ENCODE assay signal across 7 cellular contexts in the genomic region with DNA sequence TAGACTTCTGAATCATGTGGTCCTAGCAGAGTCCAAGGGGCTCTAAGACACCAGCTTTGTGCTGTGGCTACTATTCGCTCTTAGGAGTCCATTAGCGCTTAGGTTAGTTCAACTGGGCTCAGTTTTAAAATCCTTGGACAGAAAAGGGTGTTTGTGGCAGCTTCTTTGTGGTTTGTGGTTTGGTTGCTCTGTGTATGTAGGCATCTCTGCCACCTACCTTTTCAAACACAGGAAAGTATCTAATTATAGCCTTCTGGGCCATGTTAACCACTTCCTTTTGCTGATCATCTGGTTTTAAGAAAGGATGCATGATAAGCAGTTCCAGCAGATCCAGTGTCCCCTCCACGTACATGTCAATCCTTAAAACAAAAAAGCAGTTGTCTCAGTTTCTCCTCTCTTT. TPM values are rescaled to one million over a fixed set of nuclear protein-coding genes. Genes with fewer than 3 reads are reported as not detected.
DNase-seq lines count a peak whose midpoint lies in the region; ATAC-seq and TF ChIP-seq lines count a peak whose summit lies in the region.

No MANE protein-coding gene starts in this region.

- H3K9me2 ChIP-seq in GM23338 (ENCODE audit: insufficient read depth), result no peaks in the 10 kb centered on the region

- peak; percentile 69 for ATAC-seq in GM19025 (IDR thresholded peaks at IDR 0.05; ENCODE audit: low read depth, unreplicated experiment)
- peak; percentile 79 for ATAC-seq in HG03025 (IDR thresholded peaks at IDR 0.05; ENCODE audit: low FRiP score, unreplicated experiment)
- no peak for ATAC-seq in GM23338

- TF ChIP-seq POLR2A in sigmoid colon (IDR thresholded peaks at IDR 0.05), result no peak

- H3K36me3 ChIP-seq in GM23338 (ENCODE audit: insufficient read depth) (peaks cover 10% of the 10 kb centered on the region), sigmoid colon (peaks cover 5 to 64% (median 13%) of the 10 kb centered on the region in 4 donors)

- intact Hi-C loops in sigmoid colon (cut with DNase I), result no loop called here

- peaks cover 6% of the 10 kb centered on the region; the same call in 2 of the 3 replicates for H3K4me1 Mint-ChIP-seq in GM23338

- no peak for TF ChIP-seq EP300 in sigmoid colon (IDR thresholded peaks at IDR 0.05)

- no peaks in the 10 kb centered on the region for H3K9me3 Mint-ChIP-seq in GM23338

- no peaks in the 10 kb centered on the region for H3K79me2 ChIP-seq in GM23338 (replicated peaks; ENCODE audit: insufficient read depth)

- H3K27ac Mint-ChIP-seq in GM23338, result no peak overlapping the region

- no peak overlapping the region for H3K4me3 Mint-ChIP-seq in GM23338

- DNase-seq in T-helper 1 cell (peak in 4 of 5 donors; percentile 13 to 87 (median 37)), GM19238 (ENCODE audit: insufficient read length, low spot score) (no peak), GM23338 (ENCODE audit: low spot score) (no peak), sigmoid colon (no peak)
- peak; percentile 31 for DNase-seq in stimulated activated CD4-positive, alpha-beta T cell treated with anti-CD3 and anti-CD28 coated beads, Interleukin-1b, Interleukin-23, amount 100 ng/mL, for 48 hours

- H3K9me3 ChIP-seq in sigmoid colon, result no peaks in the 10 kb centered on the region

- H3K4me3 ChIP-seq in GM23338 (no peak overlapping the region), sigmoid colon (no peak overlapping the region)

- WGBS in sigmoid colon, 2 donors, result 54 to 81% methylated on average over 3 of the region's 3 CpGs

- H2AFZ ChIP-seq in GM23338, result no peak overlapping the region

- H3F3A ChIP-seq in GM23338 (replicated peaks; ENCODE audit: low read depth), result no peaks in the 10 kb centered on the region

- no peaks in the 10 kb centered on the region for H3K27me3 ChIP-seq in GM23338 (ENCODE audit: insufficient read depth)
- H3K27me3 ChIP-seq in sigmoid colon, result no peaks in the 10 kb centered on the region

- peaks cover 4% of the 10 kb centered on the region; the same call in 1 of the 2 replicates for H3K4me1 ChIP-seq in GM23338 (ENCODE audit: insufficient read depth)
- H3K4me1 ChIP-seq in sigmoid colon, result no peaks in the 10 kb centered on the region

- H4K20me1 ChIP-seq in GM23338 (replicated peaks; ENCODE audit: insufficient read depth), result 0 out of 2 replicates have a peak, but pooled peaks cover 3% of the 10 kb centered on the region

- H3K4me2 ChIP-seq in GM23338, result no peak overlapping the region

- H3K36me3 Mint-ChIP-seq in GM23338 (ENCODE audit: low read depth), result peaks cover 16% of the 10 kb centered on the region; the same call in 2 of the 3 replicates

- TF ChIP-seq CTCF in GM23338 (conservative IDR thresholded peaks at IDR 0.05; ENCODE audit: low read depth in 2 of 2), result no peak
- no peak for TF ChIP-seq CTCF in sigmoid colon (IDR thresholded peaks at IDR 0.05)

- no peak overlapping the region for H3K27ac ChIP-seq in GM23338 (ENCODE audit: low read depth)
- no peak overlapping the region for H3K27ac ChIP-seq in sigmoid colon

- no peaks in the 10 kb centered on the region for H3K27me3 Mint-ChIP-seq in GM23338 (ENCODE audit: insufficient read depth, low read depth, poor library complexity)

TF ChIP-seq in GM23338, 12 proteins besides CTCF, POLR2A, EP300 and RAD21 (continues in another document):
- TF ChIP-seq ZNF331 (CRISPR knock-in tag; IDR thresholded peaks at IDR 0.05; ENCODE audit: low read depth), result no peak
- TF ChIP-seq, protein P1, sequence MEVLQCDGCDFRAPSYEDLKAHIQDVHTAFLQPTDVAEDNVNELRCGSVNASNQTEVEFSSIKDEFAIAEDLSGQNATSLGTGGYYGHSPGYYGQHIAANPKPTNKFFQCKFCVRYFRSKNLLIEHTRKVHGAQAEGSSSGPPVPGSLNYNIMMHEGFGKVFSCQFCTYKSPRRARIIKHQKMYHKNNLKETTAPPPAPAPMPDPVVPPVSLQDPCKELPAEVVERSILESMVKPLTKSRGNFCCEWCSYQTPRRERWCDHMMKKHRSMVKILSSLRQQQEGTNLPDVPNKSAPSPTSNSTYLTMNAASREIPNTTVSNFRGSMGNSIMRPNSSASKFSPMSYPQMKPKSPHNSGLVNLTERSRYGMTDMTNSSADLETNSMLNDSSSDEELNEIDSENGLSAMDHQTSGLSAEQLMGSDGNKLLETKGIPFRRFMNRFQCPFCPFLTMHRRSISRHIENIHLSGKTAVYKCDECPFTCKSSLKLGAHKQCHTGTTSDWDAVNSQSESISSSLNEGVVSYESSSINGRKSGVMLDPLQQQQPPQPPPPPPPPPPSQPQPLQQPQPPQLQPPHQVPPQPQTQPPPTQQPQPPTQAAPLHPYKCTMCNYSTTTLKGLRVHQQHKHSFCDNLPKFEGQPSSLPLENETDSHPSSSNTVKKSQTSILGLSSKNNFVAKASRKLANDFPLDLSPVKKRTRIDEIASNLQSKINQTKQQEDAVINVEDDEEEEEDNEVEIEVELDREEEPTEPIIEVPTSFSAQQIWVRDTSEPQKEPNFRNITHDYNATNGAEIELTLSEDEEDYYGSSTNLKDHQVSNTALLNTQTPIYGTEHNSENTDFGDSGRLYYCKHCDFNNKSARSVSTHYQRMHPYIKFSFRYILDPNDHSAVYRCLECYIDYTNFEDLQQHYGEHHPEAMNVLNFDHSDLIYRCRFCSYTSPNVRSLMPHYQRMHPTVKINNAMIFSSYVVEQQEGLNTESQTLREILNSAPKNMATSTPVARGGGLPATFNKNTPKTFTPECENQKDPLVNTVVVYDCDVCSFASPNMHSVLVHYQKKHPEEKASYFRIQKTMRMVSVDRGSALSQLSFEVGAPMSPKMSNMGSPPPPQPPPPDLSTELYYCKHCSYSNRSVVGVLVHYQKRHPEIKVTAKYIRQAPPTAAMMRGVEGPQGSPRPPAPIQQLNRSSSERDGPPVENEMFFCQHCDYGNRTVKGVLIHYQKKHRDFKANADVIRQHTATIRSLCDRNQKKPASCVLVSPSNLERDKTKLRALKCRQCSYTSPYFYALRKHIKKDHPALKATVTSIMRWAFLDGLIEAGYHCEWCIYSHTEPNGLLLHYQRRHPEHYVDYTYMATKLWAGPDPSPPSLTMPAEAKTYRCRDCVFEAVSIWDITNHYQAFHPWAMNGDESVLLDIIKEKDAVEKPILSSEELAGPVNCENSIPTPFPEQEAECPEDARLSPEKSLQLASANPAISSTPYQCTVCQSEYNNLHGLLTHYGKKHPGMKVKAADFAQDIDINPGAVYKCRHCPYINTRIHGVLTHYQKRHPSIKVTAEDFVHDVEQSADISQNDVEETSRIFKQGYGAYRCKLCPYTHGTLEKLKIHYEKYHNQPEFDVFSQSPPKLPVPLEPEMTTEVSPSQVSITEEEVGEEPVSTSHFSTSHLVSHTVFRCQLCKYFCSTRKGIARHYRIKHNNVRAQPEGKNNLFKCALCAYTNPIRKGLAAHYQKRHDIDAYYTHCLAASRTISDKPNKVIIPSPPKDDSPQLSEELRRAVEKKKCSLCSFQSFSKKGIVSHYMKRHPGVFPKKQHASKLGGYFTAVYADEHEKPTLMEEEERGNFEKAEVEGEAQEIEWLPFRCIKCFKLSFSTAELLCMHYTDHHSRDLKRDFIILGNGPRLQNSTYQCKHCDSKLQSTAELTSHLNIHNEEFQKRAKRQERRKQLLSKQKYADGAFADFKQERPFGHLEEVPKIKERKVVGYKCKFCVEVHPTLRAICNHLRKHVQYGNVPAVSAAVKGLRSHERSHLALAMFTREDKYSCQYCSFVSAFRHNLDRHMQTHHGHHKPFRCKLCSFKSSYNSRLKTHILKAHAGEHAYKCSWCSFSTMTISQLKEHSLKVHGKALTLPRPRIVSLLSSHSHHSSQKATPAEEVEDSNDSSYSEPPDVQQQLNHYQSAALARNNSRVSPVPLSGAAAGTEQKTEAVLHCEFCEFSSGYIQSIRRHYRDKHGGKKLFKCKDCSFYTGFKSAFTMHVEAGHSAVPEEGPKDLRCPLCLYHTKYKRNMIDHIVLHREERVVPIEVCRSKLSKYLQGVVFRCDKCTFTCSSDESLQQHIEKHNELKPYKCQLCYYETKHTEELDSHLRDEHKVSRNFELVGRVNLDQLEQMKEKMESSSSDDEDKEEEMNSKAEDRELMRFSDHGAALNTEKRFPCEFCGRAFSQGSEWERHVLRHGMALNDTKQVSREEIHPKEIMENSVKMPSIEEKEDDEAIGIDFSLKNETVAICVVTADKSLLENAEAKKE (CRISPR knock-in tag; IDR thresholded peaks at IDR 0.05), result no peak
- TF ChIP-seq NANOG (IDR thresholded peaks at IDR 0.05; ENCODE audit: borderline replicate concordance), result no peak
- TF ChIP-seq, protein P2, sequence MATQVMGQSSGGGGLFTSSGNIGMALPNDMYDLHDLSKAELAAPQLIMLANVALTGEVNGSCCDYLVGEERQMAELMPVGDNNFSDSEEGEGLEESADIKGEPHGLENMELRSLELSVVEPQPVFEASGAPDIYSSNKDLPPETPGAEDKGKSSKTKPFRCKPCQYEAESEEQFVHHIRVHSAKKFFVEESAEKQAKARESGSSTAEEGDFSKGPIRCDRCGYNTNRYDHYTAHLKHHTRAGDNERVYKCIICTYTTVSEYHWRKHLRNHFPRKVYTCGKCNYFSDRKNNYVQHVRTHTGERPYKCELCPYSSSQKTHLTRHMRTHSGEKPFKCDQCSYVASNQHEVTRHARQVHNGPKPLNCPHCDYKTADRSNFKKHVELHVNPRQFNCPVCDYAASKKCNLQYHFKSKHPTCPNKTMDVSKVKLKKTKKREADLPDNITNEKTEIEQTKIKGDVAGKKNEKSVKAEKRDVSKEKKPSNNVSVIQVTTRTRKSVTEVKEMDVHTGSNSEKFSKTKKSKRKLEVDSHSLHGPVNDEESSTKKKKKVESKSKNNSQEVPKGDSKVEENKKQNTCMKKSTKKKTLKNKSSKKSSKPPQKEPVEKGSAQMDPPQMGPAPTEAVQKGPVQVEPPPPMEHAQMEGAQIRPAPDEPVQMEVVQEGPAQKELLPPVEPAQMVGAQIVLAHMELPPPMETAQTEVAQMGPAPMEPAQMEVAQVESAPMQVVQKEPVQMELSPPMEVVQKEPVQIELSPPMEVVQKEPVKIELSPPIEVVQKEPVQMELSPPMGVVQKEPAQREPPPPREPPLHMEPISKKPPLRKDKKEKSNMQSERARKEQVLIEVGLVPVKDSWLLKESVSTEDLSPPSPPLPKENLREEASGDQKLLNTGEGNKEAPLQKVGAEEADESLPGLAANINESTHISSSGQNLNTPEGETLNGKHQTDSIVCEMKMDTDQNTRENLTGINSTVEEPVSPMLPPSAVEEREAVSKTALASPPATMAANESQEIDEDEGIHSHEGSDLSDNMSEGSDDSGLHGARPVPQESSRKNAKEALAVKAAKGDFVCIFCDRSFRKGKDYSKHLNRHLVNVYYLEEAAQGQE (IDR thresholded peaks at IDR 0.05; ENCODE audit: unreplicated experiment), result no peak
- TF ChIP-seq JUNB (IDR thresholded peaks at IDR 0.05; ENCODE audit: unreplicated experiment), result no peak
- no peak for TF ChIP-seq STAT1 (IDR thresholded peaks at IDR 0.05; ENCODE audit: unreplicated experiment)
- TF ChIP-seq EZH2 (IDR thresholded peaks at IDR 0.05; ENCODE audit: low read depth, unreplicated experiment), result no peak
- no peak for TF ChIP-seq EZH2phosphoT487 (IDR thresholded peaks at IDR 0.05; ENCODE audit: unreplicated experiment)
- TF ChIP-seq CREB1 (CRISPR knock-in tag; IDR thresholded peaks at IDR 0.05; ENCODE audit: low read depth), result no peak
- TF ChIP-seq ZNF114 (CRISPR knock-in tag; IDR thresholded peaks at IDR 0.05), result no peak

RNA-seq across cellular contexts. Expression of gene GSTA4, which starts 10.8 kb away (rescaled TPM):
- total RNA-seq in GM23338 (2014; rRNA removed; shearing (Covaris generic)), result 19.3 and 19.5 TPM in 2 replicates
- 25.0 and 29.9 TPM in 2 replicates for polyA plus RNA-seq in GM23338 (2016; fragmentation: Nextera tagmentation; extraction: Ambion mirVana)
- 10 to 100 TPM; 21.0 to 37.0 (median 32.0) TPM for total RNA-seq in sigmoid colon
- 10 to 100 TPM; 15.6 to 18.0 (median 16.2) TPM for polyA plus RNA-seq in sigmoid colon

Comparison
In these comparisons a context has a peak if more than half of its experiments do, and no peak if none do; other contexts are left out.
1. DNase-seq: peak in T-helper 1 cell (4 of 5) and stimulated activated CD4-positive, alpha-beta T cell treated with anti-CD3 and anti-CD28 coated beads, Interleukin-1b, Interleukin-23, amount 100 ng/mL, for 48 hours (single experiment); none in GM19238 (single experiment), GM23338 (single experiment) and sigmoid colon (single experiment).